In the genomic region with DNA sequence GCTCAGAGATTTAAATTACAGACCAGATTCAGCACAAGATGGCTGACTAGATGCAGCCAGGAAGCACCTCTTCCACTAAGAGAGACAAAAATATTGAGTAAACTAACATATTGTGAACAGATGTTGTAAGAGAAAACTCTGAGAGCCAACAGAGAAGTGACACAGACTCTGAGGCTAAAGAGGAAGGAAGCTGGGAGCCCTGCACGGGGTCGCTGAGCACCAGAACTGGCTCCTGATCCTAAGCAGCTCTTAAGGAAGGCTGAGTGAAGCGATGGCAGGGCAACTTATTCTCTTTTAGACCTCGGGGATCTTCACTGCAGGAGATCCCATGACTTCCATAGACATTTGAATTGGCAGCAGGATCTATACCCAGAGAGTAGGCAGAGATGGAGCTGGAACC, we compare ENCODE assay signal across 19 cellular contexts.
DNase-seq lines count a peak whose midpoint lies in the region; ATAC-seq, FAIRE-seq and TF ChIP-seq lines count a peak whose summit lies in the region.
"Had no signal": no experiment of that assay in that cellular context is flagged by ENCODE, and none has a peak within 500 bp of the region (broad histone marks: within the 10 kb centered on the region; RNA-seq: fewer than 3 reads in every experiment).

No MANE protein-coding gene starts in this region.

- H3K27ac Mint-ChIP-seq in naive B cell = peak overlapping the region in 4 of 6 donors; percentile 2 to 19 (median 10)
- H3K27ac Mint-ChIP-seq: CD8-positive, alpha-beta T cell had no signal

- WGBS in right lobe of liver (ENCODE audit: insufficient coverage, low coverage, low lambda C conversion rate, missing lambda C conversion rate) = 15% methylated on average over 4 of the region's 4 CpGs
- WGBS in HepG2 (ENCODE audit: low lambda C conversion rate) = 0% methylated on average over 4 of the region's 4 CpGs

- H3K27me3 Mint-ChIP-seq in naive B cell = no peaks in the 10 kb centered on the region

- TF ChIP-seq POLR2A in right lobe of liver (IDR thresholded peaks at IDR 0.05) = no peak
- TF ChIP-seq POLR2A in HepG2 (IDR thresholded peaks at IDR 0.05; ENCODE audit: insufficient read depth in 1 of 2, low read depth in 2 of 2, low read length in 2 of 2) = no peak

- H3K4me3 Mint-ChIP-seq in naive B cell = peak overlapping the region in 6 of 8 donors; percentile 0 to 81 (median 30)
- H3K4me3 Mint-ChIP-seq: CD8-positive, alpha-beta T cell had no signal

- no peak for FAIRE-seq in HepG2 (lab: Jason Lieb, UNC)
- FAIRE-seq: A204.1, GM18507 had no signal

- H3K27me3 ChIP-seq in right lobe of liver (no peaks in the 10 kb centered on the region), HepG2 (ENCODE audit: control insufficient read depth in 1 of 2, insufficient read depth in 2 of 2, low read length in 2 of 2) (no peaks in the 10 kb centered on the region)

- H3K27ac ChIP-seq in right lobe of liver (no peak overlapping the region), HepG2 (ENCODE audit: extremely low read length, insufficient read depth, low read length) (no peak overlapping the region)

- ATAC-seq in right lobe of liver (peak; percentile 24 to 40 (median 30)), HepG2 (no peak), naive B cell (ENCODE audit: low read depth in 2 of 2) (peak; percentile 70 to 73), GM21825 (IDR thresholded peaks at IDR 0.05; ENCODE audit: unreplicated experiment) (no peak)
- ATAC-seq: CD8-positive, alpha-beta T cell had no signal

- H3K79me2 ChIP-seq in HepG2 (ENCODE audit: insufficient read depth, low read length) = no peaks in the 10 kb centered on the region

- H3K9me3 ChIP-seq in right lobe of liver (no peaks in the 10 kb centered on the region), HepG2 (ENCODE audit: low read length) (peaks cover 95% of the 10 kb centered on the region)
- H3K9me3 ChIP-seq: HAP-1 had no signal

- TF ChIP-seq CTCF in right lobe of liver (IDR thresholded peaks at IDR 0.05) (no peak), HepG2 (CRISPR knock-in tag; IDR thresholded peaks at IDR 0.05) (no peak)

- BruUV-seq in HepG2 (replicated peaks; lab: Mats Ljungman, UMichigan) = no TSS peak

- no peaks in the 10 kb centered on the region for H3K36me3 ChIP-seq in right lobe of liver
- no peaks in the 10 kb centered on the region for H3K36me3 ChIP-seq in HepG2 (replicated peaks in 1 of 2; ENCODE audit: control insufficient read depth in 1 of 2, insufficient read depth in 2 of 2, low read length in 2 of 2)
- H3K36me3 ChIP-seq: HAP-1 had no signal

- TF ChIP-seq EP300 in HepG2 (IDR thresholded peaks at IDR 0.05; ENCODE audit: low read depth in 2 of 2, low read length in 2 of 2) (no peak), HepG2 (CRISPR knock-in tag; IDR thresholded peaks at IDR 0.05; ENCODE audit: borderline replicate concordance) (no peak)

- H3K4me1 ChIP-seq in right lobe of liver = no peaks in the 10 kb centered on the region
- H3K4me1 ChIP-seq in HepG2 (ENCODE audit: insufficient read depth, low read length) = no peaks in the 10 kb centered on the region
- H3K4me1 ChIP-seq: HAP-1 had no signal

- CTCF ChIA-PET in HepG2 (lab: Yijun Ruan, JAX; ENCODE audit: low intra/inter-chr PET ratio, low total read pairs) = no interaction called here

- in situ Hi-C loops in HepG2 (cut with HindIII; ENCODE audit: extremely low pct_ligation_motif_present, low pct_unique_long_range_greater_than_20kb) = no loop called here
- in situ Hi-C loops in KBM-7 (cut with MboI; ENCODE audit: low pct_unique_long_range_greater_than_20kb, low sequenced_read_pairs) = no loop called here

- H3K4me2 ChIP-seq in HepG2 (ENCODE audit: low read depth, low read length) = no peak overlapping the region

- H3K9me3 Mint-ChIP-seq in naive B cell = peaks cover 0 to 4% (median 2%) of the 10 kb centered on the region in 7 donors

- no peak for TF ChIP-seq RAD21 in HepG2 (CRISPR knock-in tag; IDR thresholded peaks at IDR 0.05)

- peaks cover 31 to 47% (median 40%) of the 10 kb centered on the region in 3 donors for H3K4me1 Mint-ChIP-seq in naive B cell

- H2AFZ ChIP-seq in HepG2 (ENCODE audit: low read length) = no peak overlapping the region

- H3K36me3 Mint-ChIP-seq in naive B cell = peaks cover 6 to 8% of the 10 kb centered on the region in 2 donors
- H3K36me3 Mint-ChIP-seq: CD8-positive, alpha-beta T cell had no signal

- no peak overlapping the region for H3K9ac ChIP-seq in HepG2 (ENCODE audit: insufficient read depth, low read depth, low read length)

- no peaks in the 10 kb centered on the region for H4K20me1 ChIP-seq in HepG2 (ENCODE audit: insufficient read depth, low read length)

- DNase-seq in right lobe of liver (no peak), HepG2 (ENCODE audit: low spot score) (no peak), SKM-1 (lab: John Stamatoyannopoulos, UW; ENCODE audit: unreplicated experiment) (peak; percentile 53), naive B cell (peak; percentile 9), KBM-7 (no peak), SIG-M5 treated with dmso at 0.1 percent for 504 hours (lab: John Stamatoyannopoulos, UW; ENCODE audit: unreplicated experiment) (no peak)
- DNase-seq in activated effector memory CD4-positive, alpha-beta T cell treated with Interleukin-2 at 50 U/mL for 16 hours = no peak
- DNase-seq: CD8-positive, alpha-beta T cell; EL; IMR-90; NCI-H1048; NCI-H2227 treated with DMSO at 0.1 percent for 48 hours; NCI-H69; NK-92 treated with Interleukin-12 subunit alpha and Interleukin-12 subunit beta, amount 100 ng/mL, for 24 hours; SHP77 had no signal

- intact Hi-C loops in right lobe of liver (cut with DNase I) = no loop called here
- intact Hi-C loops in HepG2 (cut with micrococcal nuclease; ENCODE audit: unreplicated experiment) = no loop called here

- H3K4me3 ChIP-seq in right lobe of liver (no peak overlapping the region), HepG2 (replicated peaks in 1 of 3; ENCODE audit: insufficient read depth in 1 of 3, low read depth in 2 of 3, low read length in 3 of 3) (no peak overlapping the region)
- H3K4me3 ChIP-seq: HAP-1 had no signal

- POLR2A ChIA-PET in HepG2 (lab: Yijun Ruan, JAX) = no interaction called here

TF ChIP-seq in HepG2, 621 proteins besides CTCF, POLR2A, EP300 and RAD21:
- no peak for TF ChIP-seq ZSCAN31 (CRISPR knock-in tag; IDR thresholded peaks at IDR 0.05; ENCODE audit: low read depth)
- no peak for TF ChIP-seq DR1 (CRISPR knock-in tag; IDR thresholded peaks at IDR 0.05)
- TF ChIP-seq POLR2AphosphoS2 (IDR thresholded peaks at IDR 0.05; ENCODE audit: low read depth, low read length) = no peak
- TF ChIP-seq, protein P1, sequence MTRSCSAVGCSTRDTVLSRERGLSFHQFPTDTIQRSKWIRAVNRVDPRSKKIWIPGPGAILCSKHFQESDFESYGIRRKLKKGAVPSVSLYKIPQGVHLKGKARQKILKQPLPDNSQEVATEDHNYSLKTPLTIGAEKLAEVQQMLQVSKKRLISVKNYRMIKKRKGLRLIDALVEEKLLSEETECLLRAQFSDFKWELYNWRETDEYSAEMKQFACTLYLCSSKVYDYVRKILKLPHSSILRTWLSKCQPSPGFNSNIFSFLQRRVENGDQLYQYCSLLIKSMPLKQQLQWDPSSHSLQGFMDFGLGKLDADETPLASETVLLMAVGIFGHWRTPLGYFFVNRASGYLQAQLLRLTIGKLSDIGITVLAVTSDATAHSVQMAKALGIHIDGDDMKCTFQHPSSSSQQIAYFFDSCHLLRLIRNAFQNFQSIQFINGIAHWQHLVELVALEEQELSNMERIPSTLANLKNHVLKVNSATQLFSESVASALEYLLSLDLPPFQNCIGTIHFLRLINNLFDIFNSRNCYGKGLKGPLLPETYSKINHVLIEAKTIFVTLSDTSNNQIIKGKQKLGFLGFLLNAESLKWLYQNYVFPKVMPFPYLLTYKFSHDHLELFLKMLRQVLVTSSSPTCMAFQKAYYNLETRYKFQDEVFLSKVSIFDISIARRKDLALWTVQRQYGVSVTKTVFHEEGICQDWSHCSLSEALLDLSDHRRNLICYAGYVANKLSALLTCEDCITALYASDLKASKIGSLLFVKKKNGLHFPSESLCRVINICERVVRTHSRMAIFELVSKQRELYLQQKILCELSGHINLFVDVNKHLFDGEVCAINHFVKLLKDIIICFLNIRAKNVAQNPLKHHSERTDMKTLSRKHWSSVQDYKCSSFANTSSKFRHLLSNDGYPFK (CRISPR knock-in tag; IDR thresholded peaks at IDR 0.05; ENCODE audit: borderline replicate concordance) = no peak
- no peak for TF ChIP-seq ZBTB38 (CRISPR knock-in tag; IDR thresholded peaks at IDR 0.05)
- no peak for TF ChIP-seq SMAD3 (CRISPR knock-in tag; IDR thresholded peaks at IDR 0.05)
- TF ChIP-seq ZBTB7B (CRISPR knock-in tag; IDR thresholded peaks at IDR 0.05) = no peak
- TF ChIP-seq ZNF615 (CRISPR knock-in tag; IDR thresholded peaks at IDR 0.05; ENCODE audit: borderline replicate concordance) = no peak
- no peak for TF ChIP-seq NR2F1 (CRISPR knock-in tag; IDR thresholded peaks at IDR 0.05)
- TF ChIP-seq PHF20 (CRISPR knock-in tag; IDR thresholded peaks at IDR 0.05) = no peak
- no peak for TF ChIP-seq U2AF2 (IDR thresholded peaks at IDR 0.05; ENCODE audit: low read depth, low read length)
- no peak for TF ChIP-seq FIP1L1 (IDR thresholded peaks at IDR 0.05; ENCODE audit: borderline replicate concordance, insufficient read depth, low read depth, low read length)
- TF ChIP-seq ZNF569 (CRISPR knock-in tag; IDR thresholded peaks at IDR 0.05; ENCODE audit: borderline replicate concordance) = no peak
- no peak for TF ChIP-seq ZNF776 (CRISPR knock-in tag; IDR thresholded peaks at IDR 0.05)
- no peak for TF ChIP-seq PLSCR1 (CRISPR knock-in tag; IDR thresholded peaks at IDR 0.05; ENCODE audit: borderline replicate concordance)

Comparison
In these comparisons a context has a peak if more than half of its experiments do, and no peak if none do; other contexts are left out.
1. ATAC-seq: peak in right lobe of liver (4 of 4) and naive B cell (2 of 2); none in HepG2 (single experiment) and GM21825 (single experiment).
2. DNase-seq: peak in SKM-1 (single experiment) and naive B cell (single experiment); none in right lobe of liver (0 of 3), HepG2 (single experiment), KBM-7 (single experiment), SIG-M5 treated with dmso at 0.1 percent for 504 hours (single experiment) and activated effector memory CD4-positive, alpha-beta T cell treated with Interleukin-2 at 50 U/mL for 16 hours (single experiment).